ENCODE assay signal across 1 cellular context in the genomic region with DNA sequence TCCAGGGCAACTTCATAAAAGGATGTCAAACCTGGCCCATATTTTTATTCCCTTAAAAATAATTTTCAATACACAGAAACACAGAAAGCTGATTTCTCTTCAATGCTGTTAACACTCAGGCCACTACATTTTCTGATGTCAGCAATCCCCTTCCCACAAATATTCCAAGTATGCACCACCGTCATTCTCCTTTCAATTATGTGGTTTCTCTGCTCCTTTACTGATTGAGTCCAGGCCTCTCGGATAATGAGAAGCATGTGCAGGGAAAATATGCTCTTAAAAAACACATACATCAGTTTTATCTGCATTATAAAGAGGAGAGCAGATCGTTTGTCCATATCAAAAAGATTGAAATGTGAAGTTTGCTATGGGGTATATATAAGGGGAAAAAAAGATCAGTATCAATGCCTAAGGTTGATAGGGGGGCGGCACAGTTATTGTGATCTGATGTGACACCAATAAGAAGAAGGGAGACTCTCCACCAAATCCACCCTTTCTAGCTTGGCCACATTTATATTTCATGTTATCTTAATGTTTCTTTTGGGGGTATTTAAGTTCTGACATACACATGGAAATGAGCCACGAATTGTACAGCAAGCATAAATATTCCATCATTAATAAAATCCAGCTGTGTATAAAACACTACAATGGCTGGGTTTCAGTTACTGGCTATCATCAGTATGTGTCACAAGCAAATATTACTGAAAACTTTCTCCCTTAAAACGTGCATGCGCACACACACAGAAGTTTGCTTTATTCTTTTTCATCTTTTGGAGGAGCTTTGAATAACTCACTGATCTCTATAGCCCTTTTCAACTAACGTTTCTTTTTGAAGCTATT.
TF ChIP-seq lines count a peak whose summit lies in the region.

No MANE protein-coding gene starts in this region.

TF ChIP-seq in SK-N-SH, 30 proteins besides CTCF, POLR2A, EP300 and RAD21 (continued from another document):
- TF ChIP-seq, protein P1, sequence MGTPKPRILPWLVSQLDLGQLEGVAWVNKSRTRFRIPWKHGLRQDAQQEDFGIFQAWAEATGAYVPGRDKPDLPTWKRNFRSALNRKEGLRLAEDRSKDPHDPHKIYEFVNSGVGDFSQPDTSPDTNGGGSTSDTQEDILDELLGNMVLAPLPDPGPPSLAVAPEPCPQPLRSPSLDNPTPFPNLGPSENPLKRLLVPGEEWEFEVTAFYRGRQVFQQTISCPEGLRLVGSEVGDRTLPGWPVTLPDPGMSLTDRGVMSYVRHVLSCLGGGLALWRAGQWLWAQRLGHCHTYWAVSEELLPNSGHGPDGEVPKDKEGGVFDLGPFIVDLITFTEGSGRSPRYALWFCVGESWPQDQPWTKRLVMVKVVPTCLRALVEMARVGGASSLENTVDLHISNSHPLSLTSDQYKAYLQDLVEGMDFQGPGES (IDR thresholded peaks at IDR 0.05; ENCODE audit: low read depth, low read length), result no peak
- TF ChIP-seq ELF1 (IDR thresholded peaks at IDR 0.05) (no peak), FOXJ3 (CRISPR knock-in tag; IDR thresholded peaks at IDR 0.05) (no peak), TEAD4 (IDR thresholded peaks at IDR 0.05; ENCODE audit: borderline replicate concordance, insufficient read depth) (peak; percentile 97), FOXM1 (IDR thresholded peaks at IDR 0.05; ENCODE audit: low read depth) (peak; percentile 74; the same call in 1 of the 2 replicates), RFX5 (IDR thresholded peaks at IDR 0.05; ENCODE audit: low read length) (no peak), NFIC (IDR thresholded peaks at IDR 0.05; ENCODE audit: borderline replicate concordance) (peak; percentile 69), JUND (IDR thresholded peaks at IDR 0.05) (peak; percentile 65), RXRA (IDR thresholded peaks at IDR 0.05; ENCODE audit: borderline replicate concordance, low read depth) (0 out of 2 replicates have a peak, but pooled peaks have one; percentile 21), NRF1 (IDR thresholded peaks at IDR 0.05; ENCODE audit: low read depth, low read length) (no peak), MEF2A (IDR thresholded peaks at IDR 0.05; ENCODE audit: borderline replicate concordance, low read depth) (no peak), SMC3 (IDR thresholded peaks at IDR 0.05; ENCODE audit: low read depth, low read length) (no peak), EZH2phosphoT487 (IDR thresholded peaks at IDR 0.05; ENCODE audit: borderline replicate concordance, low read depth) (no peak), MXI1 (IDR thresholded peaks at IDR 0.05; ENCODE audit: low read depth, low read length) (no peak), GABPA (IDR thresholded peaks at IDR 0.05; ENCODE audit: low read depth) (no peak)
- TF ChIP-seq, protein P2, sequence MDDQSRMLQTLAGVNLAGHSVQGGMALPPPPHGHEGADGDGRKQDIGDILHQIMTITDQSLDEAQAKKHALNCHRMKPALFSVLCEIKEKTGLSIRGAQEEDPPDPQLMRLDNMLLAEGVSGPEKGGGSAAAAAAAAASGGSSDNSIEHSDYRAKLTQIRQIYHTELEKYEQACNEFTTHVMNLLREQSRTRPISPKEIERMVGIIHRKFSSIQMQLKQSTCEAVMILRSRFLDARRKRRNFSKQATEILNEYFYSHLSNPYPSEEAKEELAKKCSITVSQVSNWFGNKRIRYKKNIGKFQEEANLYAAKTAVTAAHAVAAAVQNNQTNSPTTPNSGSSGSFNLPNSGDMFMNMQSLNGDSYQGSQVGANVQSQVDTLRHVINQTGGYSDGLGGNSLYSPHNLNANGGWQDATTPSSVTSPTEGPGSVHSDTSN (IDR thresholded peaks at IDR 0.05), result peak; percentile 94
- TF ChIP-seq, protein P3, sequence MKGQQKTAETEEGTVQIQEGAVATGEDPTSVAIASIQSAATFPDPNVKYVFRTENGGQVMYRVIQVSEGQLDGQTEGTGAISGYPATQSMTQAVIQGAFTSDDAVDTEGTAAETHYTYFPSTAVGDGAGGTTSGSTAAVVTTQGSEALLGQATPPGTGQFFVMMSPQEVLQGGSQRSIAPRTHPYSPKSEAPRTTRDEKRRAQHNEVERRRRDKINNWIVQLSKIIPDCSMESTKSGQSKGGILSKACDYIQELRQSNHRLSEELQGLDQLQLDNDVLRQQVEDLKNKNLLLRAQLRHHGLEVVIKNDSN (IDR thresholded peaks at IDR 0.05; ENCODE audit: borderline replicate concordance, low read depth), result no peak
- TF ChIP-seq, protein P4, sequence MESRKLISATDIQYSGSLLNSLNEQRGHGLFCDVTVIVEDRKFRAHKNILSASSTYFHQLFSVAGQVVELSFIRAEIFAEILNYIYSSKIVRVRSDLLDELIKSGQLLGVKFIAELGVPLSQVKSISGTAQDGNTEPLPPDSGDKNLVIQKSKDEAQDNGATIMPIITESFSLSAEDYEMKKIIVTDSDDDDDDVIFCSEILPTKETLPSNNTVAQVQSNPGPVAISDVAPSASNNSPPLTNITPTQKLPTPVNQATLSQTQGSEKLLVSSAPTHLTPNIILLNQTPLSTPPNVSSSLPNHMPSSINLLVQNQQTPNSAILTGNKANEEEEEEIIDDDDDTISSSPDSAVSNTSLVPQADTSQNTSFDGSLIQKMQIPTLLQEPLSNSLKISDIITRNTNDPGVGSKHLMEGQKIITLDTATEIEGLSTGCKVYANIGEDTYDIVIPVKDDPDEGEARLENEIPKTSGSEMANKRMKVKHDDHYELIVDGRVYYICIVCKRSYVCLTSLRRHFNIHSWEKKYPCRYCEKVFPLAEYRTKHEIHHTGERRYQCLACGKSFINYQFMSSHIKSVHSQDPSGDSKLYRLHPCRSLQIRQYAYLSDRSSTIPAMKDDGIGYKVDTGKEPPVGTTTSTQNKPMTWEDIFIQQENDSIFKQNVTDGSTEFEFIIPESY (IDR thresholded peaks at IDR 0.05; ENCODE audit: borderline replicate concordance, low read depth), result peak; percentile 68; the same call in 1 of the 2 replicates
TF ChIP-seq in SK-N-SH: peak in this region for 13.
